ENCODE assay signal across 9 cellular contexts in the genomic region with DNA sequence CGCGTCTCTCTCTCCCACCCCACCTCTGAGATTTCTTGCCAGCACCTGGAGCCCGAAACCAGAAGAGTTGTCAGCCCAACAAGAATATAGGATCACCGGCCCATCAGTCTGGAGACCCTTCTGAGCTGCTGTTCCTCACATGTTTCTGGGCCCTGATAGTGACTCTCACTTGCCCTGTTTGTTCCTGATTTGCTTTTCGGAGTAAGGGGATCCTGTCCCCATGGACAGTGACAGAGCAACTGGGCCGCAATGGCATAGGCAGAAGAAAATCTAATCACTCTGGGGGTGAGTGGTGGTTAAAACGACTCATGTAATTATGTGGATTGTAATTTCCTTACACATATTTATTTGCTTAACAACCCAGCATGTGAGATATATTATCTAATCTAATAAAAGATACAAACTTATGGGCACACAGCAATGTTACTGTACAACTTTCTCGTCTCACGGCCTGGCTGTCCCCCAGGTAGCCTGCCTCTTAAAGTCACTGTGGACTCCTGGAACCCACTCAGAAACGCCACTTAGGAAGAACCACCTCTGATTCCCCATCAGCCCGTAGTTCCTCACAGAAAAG. TPM values are rescaled to one million over a fixed set of nuclear protein-coding genes. Genes with fewer than 3 reads are reported as not detected.
DNase-seq lines count a peak whose midpoint lies in the region; ATAC-seq and TF ChIP-seq lines count a peak whose summit lies in the region.
"Had no signal": no experiment of that assay in that cellular context is flagged by ENCODE, and none has a peak within 500 bp of the region (broad histone marks: within the 10 kb centered on the region; RNA-seq: fewer than 3 reads in every experiment).

No MANE protein-coding gene starts in this region.

- H3K36me3 Mint-ChIP-seq in Calu3 (ENCODE audit: insufficient read depth, unreplicated experiment), result peaks cover 11% of the 10 kb centered on the region

- peak overlapping the region; percentile 65 for H3K4me2 ChIP-seq in PC-3 (ENCODE audit: low read length)

- peaks cover 4% of the 10 kb centered on the region; the same call in 1 of the 2 replicates for H3K4me1 ChIP-seq in PC-3 (ENCODE audit: insufficient read depth, low read length)
- peaks cover 8 to 42% (median 35%) of the 10 kb centered on the region in 4 donors for H3K4me1 ChIP-seq in esophagus muscularis mucosa
- no peaks in the 10 kb centered on the region for H3K4me1 ChIP-seq in prostate gland (replicated peaks)
- no peaks in the 10 kb centered on the region for H3K4me1 ChIP-seq in foreskin keratinocyte

- peak overlapping the region; percentile 54 for H2AFZ ChIP-seq in PC-3 (ENCODE audit: low read length)

- H3K27me3 ChIP-seq in PC-3 (ENCODE audit: low read length) (no peaks in the 10 kb centered on the region; the same call in 1 of the 2 replicates), esophagus muscularis mucosa (no peaks in the 10 kb centered on the region), prostate gland (replicated peaks; ENCODE audit: insufficient read depth) (no peaks in the 10 kb centered on the region), foreskin keratinocyte (peaks cover 37% of the 10 kb centered on the region)

- peak overlapping the region; percentile 49 for H3K4me3 Mint-ChIP-seq in Calu3 (ENCODE audit: low read depth, unreplicated experiment)

- H3K79me2 ChIP-seq in PC-3 (ENCODE audit: low read length), result no peaks in the 10 kb centered on the region

- no peaks in the 10 kb centered on the region for H3K9me2 ChIP-seq in PC-3 (replicated peaks; ENCODE audit: low read length)

- H3F3A ChIP-seq in PC-3 (ENCODE audit: low read length, unreplicated experiment), result no peaks in the 10 kb centered on the region

- no peak for DNase-seq in Calu3
- no peak for DNase-seq in PC-3
- no peak for DNase-seq in esophagus muscularis mucosa (ENCODE audit: extremely low spot score)
- no peak for DNase-seq in prostate gland (ENCODE audit: low spot score)
- no peak for DNase-seq in foreskin keratinocyte
- DNase-seq in NCI-H128 (lab: John Stamatoyannopoulos, UW; ENCODE audit: unreplicated experiment), result no peak

- TF ChIP-seq POLR2A in esophagus muscularis mucosa (IDR thresholded peaks at IDR 0.05; ENCODE audit: low read depth) (no peak), prostate gland (IDR thresholded peaks at IDR 0.05) (no peak)

- H3K9ac ChIP-seq in PC-3 (ENCODE audit: low read length), result no peak overlapping the region

- TF ChIP-seq EP300 in esophagus muscularis mucosa (IDR thresholded peaks at IDR 0.05), result no peak

- no peaks in the 10 kb centered on the region for H3K36me3 ChIP-seq in PC-3 (ENCODE audit: low read depth, low read length)
- H3K36me3 ChIP-seq in esophagus muscularis mucosa, result no peaks in the 10 kb centered on the region
- H3K36me3 ChIP-seq in prostate gland, result no peaks in the 10 kb centered on the region

- no peaks in the 10 kb centered on the region for H3K9me3 Mint-ChIP-seq in Calu3 (ENCODE audit: low read depth, unreplicated experiment)

- H3K4me3 ChIP-seq in PC-3 (ENCODE audit: low read length) (peak overlapping the region; percentile 46), esophagus muscularis mucosa (peak overlapping the region; percentile 69 to 82 (median 78)), prostate gland (peak overlapping the region; percentile 59 to 67)

- intact Hi-C loops in Calu3 (cut with micrococcal nuclease; ENCODE audit: unreplicated experiment), result no loop called here
- intact Hi-C loops in PC-3 (cut with micrococcal nuclease), result no loop called here
- intact Hi-C loops in esophagus muscularis mucosa (cut with DNase I), result no loop called here
- intact Hi-C loops in prostate gland (cut with DNase I), result no loop called here

- CTCF ChIA-PET in Calu3 (lab: Charles Lee), result no interaction called here
- CTCF ChIA-PET in PC-3 (lab: Charles Lee), result no interaction called here

- H3K27ac Mint-ChIP-seq in Calu3 (ENCODE audit: unreplicated experiment), result no peak overlapping the region

- no peaks in the 10 kb centered on the region for H4K20me1 ChIP-seq in PC-3 (ENCODE audit: low read length)

- POLR2A ChIA-PET in PC-3 (lab: Charles Lee; ENCODE audit: unreplicated experiment), result no interaction called here

- H3K4me1 Mint-ChIP-seq in Calu3 (ENCODE audit: low read depth, unreplicated experiment), result no peaks in the 10 kb centered on the region

- no peak for TF ChIP-seq CTCF in Calu3 (IDR thresholded peaks at IDR 0.05; ENCODE audit: unreplicated experiment)
- no peak for TF ChIP-seq CTCF in PC-3 (conservative IDR thresholded peaks at IDR 0.05; ENCODE audit: low read depth, low read length)
- no peak for TF ChIP-seq CTCF in esophagus muscularis mucosa (IDR thresholded peaks at IDR 0.05)
- TF ChIP-seq CTCF in prostate gland (IDR thresholded peaks at IDR 0.05), result no peak
- TF ChIP-seq CTCF in foreskin keratinocyte (conservative IDR thresholded peaks at IDR 0.05), result no peak

- H3K27ac ChIP-seq in PC-3 (ENCODE audit: low read length) (no peak overlapping the region), esophagus muscularis mucosa (replicated peaks in 1 of 4) (peak overlapping the region; percentile 89 to 93 (median 92)), prostate gland (peak overlapping the region; percentile 70 to 88), foreskin keratinocyte (no peak overlapping the region)

- BruUV-seq in Calu3 (replicated peaks; lab: Mats Ljungman, UMichigan), result no TSS peak
- BruUV-seq in PC-3 (replicated peaks; lab: Mats Ljungman, UMichigan), result no TSS peak

- ATAC-seq in PC-3 (no peak), foreskin keratinocyte (no peak), GM18870 (IDR thresholded peaks at IDR 0.05; ENCODE audit: unreplicated experiment) (no peak), GM21619 (IDR thresholded peaks at IDR 0.05; ENCODE audit: unreplicated experiment) (no peak)

- H3K9me3 ChIP-seq in PC-3 (ENCODE audit: low read length) (no peaks in the 10 kb centered on the region), esophagus muscularis mucosa (no peaks in the 10 kb centered on the region), prostate gland (no peaks in the 10 kb centered on the region)

- H3K27me3 Mint-ChIP-seq in Calu3 (ENCODE audit: unreplicated experiment), result no peaks in the 10 kb centered on the region

- whole genome bisulfite sequencing in esophagus muscularis mucosa, result 38% methylated on average over 11 of the region's 11 CpGs
- 23% methylated on average over 11 of the region's 11 CpGs for WGBS in prostate gland

RNA-seq across cellular contexts. Expression of gene SMAD9, which starts 0.7 kb away (rescaled TPM):
- total RNA-seq in Calu3 (2022) (1.7 and 1.8 TPM in 2 replicates), PC-3 (2014; rRNA removed) (0.75 and 0.87 TPM in 2 replicates), esophagus muscularis mucosa (100 to 1,000 TPM in 1 of 4 donors, 10 to 100 TPM in 3; 44.0 to 108 (median 69.0) TPM), prostate gland (10 to 100 TPM; 25.1 to 30.7 TPM), foreskin keratinocyte (0.32 and 0.34 TPM in 2 replicates)
- polyA plus RNA-seq in foreskin keratinocyte, result 0.06 and 0.07 TPM in 2 replicates
- total RNA-seq: activated CD8-positive, alpha-beta memory T cell treated with anti-CD3 and anti-CD28 coated beads for 36 hours had no signal

Comparison
In these comparisons a context has a peak if more than half of its experiments do, and no peak if none do; other contexts are left out.
1. H3K27ac ChIP-seq: peak in esophagus muscularis mucosa (4 of 4) and prostate gland (2 of 2); none in PC-3 (single experiment) and foreskin keratinocyte (single experiment).
2. Peak in every context shown above with its lines, with median percentiles within 50 percentile points of each other: H3K4me3 ChIP-seq.